Comparison of ENCODE assay signal across 9 cellular contexts in genomic region chr5:179343902-179344300, GRCh38. TPM values are rescaled to one million over a fixed set of nuclear protein-coding genes. Genes with fewer than 3 reads are reported as not detected.
DNase-seq lines count a peak whose midpoint lies in the region; ATAC-seq and TF ChIP-seq lines count a peak whose summit lies in the region.
"Had no signal": no experiment of that assay in that cellular context is flagged by ENCODE, and none has a peak within 500 bp of the region (broad histone marks: within the 10 kb centered on the region; RNA-seq: fewer than 3 reads in every experiment).

No MANE protein-coding gene starts in this region.

- H3K79me2 ChIP-seq in hepatocyte = peaks cover 19% of the 10 kb centered on the region

- TF ChIP-seq CTCF in WI38 (IDR thresholded peaks at IDR 0.05; ENCODE audit: low read depth, low read length) (peak; percentile 73), hepatocyte (IDR thresholded peaks at IDR 0.05; ENCODE audit: poor library complexity) (peak; percentile 45), spleen (IDR thresholded peaks at IDR 0.05 in 8 of 11, conservative IDR thresholded peaks at IDR 0.05 in 3 of 11) (peak in 9 of 11 experiments; percentile 14 to 70 (median 53))

- intact Hi-C loops in spleen (cut with DNase I; ENCODE audit: low total_unique reads) = no loop called here

- no peaks in the 10 kb centered on the region for H3K9me2 ChIP-seq in hepatocyte (replicated peaks; ENCODE audit: insufficient read depth)

- WGBS in hepatocyte (ENCODE audit: low lambda C conversion rate, missing lambda C conversion rate) = 2% methylated on average over 30 of the region's 40 CpGs
- 1 to 3% (median 2%) methylated on average over 15 to 40 of the region's 40 CpGs for WGBS in spleen, 5 donors

- peak overlapping the region; percentile 93 for H3K4me2 ChIP-seq in hepatocyte

- no peaks in the 10 kb centered on the region for H3K36me3 ChIP-seq in hepatocyte (replicated peaks; ENCODE audit: insufficient read depth, low read depth)
- H3K36me3 ChIP-seq in spleen = peaks cover 0 to 22% (median 0%) of the 10 kb centered on the region in 6 donors

- no peaks in the 10 kb centered on the region for H3K9me3 ChIP-seq in hepatocyte (ENCODE audit: low read depth)
- no peaks in the 10 kb centered on the region for H3K9me3 ChIP-seq in spleen

- H3K4me3 ChIP-seq in WI38 (ENCODE audit: low read depth, low read length) (peak overlapping the region; percentile 90), hepatocyte (peak overlapping the region; percentile 67), spleen (peak overlapping the region; percentile 34 to 73 (median 51))

- DNase-seq in NCI-H1417 (lab: John Stamatoyannopoulos, UW) (peak in 2 of 3 experiments; percentile 41 to 45), NCI-H1417 treated with DMSO at 0.1 percent for 48 hours (lab: John Stamatoyannopoulos, UW) (no peak), hepatocyte (ENCODE audit: low spot score) (peak; percentile 67), spleen (peak; percentile 78), 8988T (no peak)

- no peak for TF ChIP-seq POLR2A in spleen (IDR thresholded peaks at IDR 0.05)

- H3K27me3 ChIP-seq in hepatocyte (peaks cover 48% of the 10 kb centered on the region), spleen (replicated peaks in 1 of 7) (peaks cover 0 to 100% (median 43%) of the 10 kb centered on the region in 7 donors)

- H4K20me1 ChIP-seq in hepatocyte (ENCODE audit: insufficient read depth, poor library complexity, severe bottlenecking) = peaks cover 29% of the 10 kb centered on the region

- H3K4me1 ChIP-seq in hepatocyte (ENCODE audit: insufficient read depth) (peaks cover 10% of the 10 kb centered on the region), spleen (peaks cover 8 to 52% (median 33%) of the 10 kb centered on the region in 6 donors)

- ATAC-seq in GM21529 (IDR thresholded peaks at IDR 0.05; ENCODE audit: unreplicated experiment) = no peak
- no peak for ATAC-seq in HG02610 (IDR thresholded peaks at IDR 0.05; ENCODE audit: unreplicated experiment)

- no peak overlapping the region for H2AFZ ChIP-seq in hepatocyte

- H3K27ac ChIP-seq in hepatocyte = no peak overlapping the region
- H3K27ac ChIP-seq in spleen = peak overlapping the region in 5 of 8 donors; percentile 61 to 88 (median 77)

RNA-seq across cellular contexts. Expression of gene ADAMTS2, which starts 1.4 kb away (rescaled TPM):
- total RNA-seq in hepatocyte = 45.7 and 55.4 TPM in 2 replicates
- polyA plus RNA-seq in hepatocyte = 68.0 and 78.8 TPM in 2 replicates
- total RNA-seq in spleen = 100 to 1,000 TPM in 1 of 7 donors, 10 to 100 TPM in 6; 44.0 to 101 (median 64.5) TPM
- polyA plus RNA-seq in spleen = 10 to 100 TPM in 1 of 3 donors, 1 to 10 TPM in 2; 4.0 to 16.8 (median 4.4) TPM
- total RNA-seq: CD8-positive, alpha-beta memory T cell had no signal
- polyA plus RNA-seq: CD8-positive, alpha-beta memory T cell had no signal

Comparison
In these comparisons a context has a peak if more than half of its experiments do, and no peak if none do; other contexts are left out.
1. DNase-seq: peak in NCI-H1417 (2 of 3), hepatocyte (single experiment) and spleen (single experiment); none in NCI-H1417 treated with DMSO at 0.1 percent for 48 hours (single experiment) and 8988T (single experiment).
2. Peak in every context shown above with its lines, with median percentiles within 50 percentile points of each other: H3K4me3 ChIP-seq and CTCF ChIP-seq.